1 cellular context compared by ENCODE assay signal in the genomic region with DNA sequence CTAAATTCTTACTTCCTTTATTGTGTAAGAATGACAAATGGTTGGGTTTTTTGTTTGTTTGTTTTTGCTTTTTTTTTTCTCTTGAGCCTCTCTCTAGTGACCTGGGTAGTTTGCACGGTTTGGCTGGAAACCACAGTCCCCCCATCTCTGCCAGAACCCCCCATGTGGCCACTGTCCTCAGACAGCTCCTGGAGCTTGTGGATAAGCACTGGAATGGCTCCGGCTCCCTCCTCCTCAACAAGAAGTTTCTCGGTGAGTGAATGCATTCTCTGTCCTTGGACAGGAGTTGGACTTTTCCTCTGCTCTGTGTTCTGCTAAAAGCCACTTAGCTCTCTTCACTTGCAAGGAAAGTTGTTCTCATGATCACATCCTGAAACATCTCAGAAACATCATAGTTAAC.
TF ChIP-seq lines count a peak whose summit lies in the region.

No MANE protein-coding gene starts in this region.

TF ChIP-seq in GM23338, 12 proteins besides CTCF, POLR2A, EP300 and RAD21 (continued from another document):
- TF ChIP-seq ZNF462 (CRISPR knock-in tag; IDR thresholded peaks at IDR 0.05) (no peak), ETS1 (IDR thresholded peaks at IDR 0.05) (no peak), EZH2phosphoT487 (IDR thresholded peaks at IDR 0.05; ENCODE audit: unreplicated experiment) (no peak), ZNF114 (CRISPR knock-in tag; IDR thresholded peaks at IDR 0.05) (no peak), JUNB (IDR thresholded peaks at IDR 0.05; ENCODE audit: unreplicated experiment) (no peak), ZNF331 (CRISPR knock-in tag; IDR thresholded peaks at IDR 0.05; ENCODE audit: low read depth) (no peak)
- TF ChIP-seq, protein P1, sequence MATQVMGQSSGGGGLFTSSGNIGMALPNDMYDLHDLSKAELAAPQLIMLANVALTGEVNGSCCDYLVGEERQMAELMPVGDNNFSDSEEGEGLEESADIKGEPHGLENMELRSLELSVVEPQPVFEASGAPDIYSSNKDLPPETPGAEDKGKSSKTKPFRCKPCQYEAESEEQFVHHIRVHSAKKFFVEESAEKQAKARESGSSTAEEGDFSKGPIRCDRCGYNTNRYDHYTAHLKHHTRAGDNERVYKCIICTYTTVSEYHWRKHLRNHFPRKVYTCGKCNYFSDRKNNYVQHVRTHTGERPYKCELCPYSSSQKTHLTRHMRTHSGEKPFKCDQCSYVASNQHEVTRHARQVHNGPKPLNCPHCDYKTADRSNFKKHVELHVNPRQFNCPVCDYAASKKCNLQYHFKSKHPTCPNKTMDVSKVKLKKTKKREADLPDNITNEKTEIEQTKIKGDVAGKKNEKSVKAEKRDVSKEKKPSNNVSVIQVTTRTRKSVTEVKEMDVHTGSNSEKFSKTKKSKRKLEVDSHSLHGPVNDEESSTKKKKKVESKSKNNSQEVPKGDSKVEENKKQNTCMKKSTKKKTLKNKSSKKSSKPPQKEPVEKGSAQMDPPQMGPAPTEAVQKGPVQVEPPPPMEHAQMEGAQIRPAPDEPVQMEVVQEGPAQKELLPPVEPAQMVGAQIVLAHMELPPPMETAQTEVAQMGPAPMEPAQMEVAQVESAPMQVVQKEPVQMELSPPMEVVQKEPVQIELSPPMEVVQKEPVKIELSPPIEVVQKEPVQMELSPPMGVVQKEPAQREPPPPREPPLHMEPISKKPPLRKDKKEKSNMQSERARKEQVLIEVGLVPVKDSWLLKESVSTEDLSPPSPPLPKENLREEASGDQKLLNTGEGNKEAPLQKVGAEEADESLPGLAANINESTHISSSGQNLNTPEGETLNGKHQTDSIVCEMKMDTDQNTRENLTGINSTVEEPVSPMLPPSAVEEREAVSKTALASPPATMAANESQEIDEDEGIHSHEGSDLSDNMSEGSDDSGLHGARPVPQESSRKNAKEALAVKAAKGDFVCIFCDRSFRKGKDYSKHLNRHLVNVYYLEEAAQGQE (IDR thresholded peaks at IDR 0.05; ENCODE audit: unreplicated experiment) = no peak
TF ChIP-seq in GM23338: peak in this region for 0.
